ENCODE assay signal across 9 cellular contexts in the genomic region with DNA sequence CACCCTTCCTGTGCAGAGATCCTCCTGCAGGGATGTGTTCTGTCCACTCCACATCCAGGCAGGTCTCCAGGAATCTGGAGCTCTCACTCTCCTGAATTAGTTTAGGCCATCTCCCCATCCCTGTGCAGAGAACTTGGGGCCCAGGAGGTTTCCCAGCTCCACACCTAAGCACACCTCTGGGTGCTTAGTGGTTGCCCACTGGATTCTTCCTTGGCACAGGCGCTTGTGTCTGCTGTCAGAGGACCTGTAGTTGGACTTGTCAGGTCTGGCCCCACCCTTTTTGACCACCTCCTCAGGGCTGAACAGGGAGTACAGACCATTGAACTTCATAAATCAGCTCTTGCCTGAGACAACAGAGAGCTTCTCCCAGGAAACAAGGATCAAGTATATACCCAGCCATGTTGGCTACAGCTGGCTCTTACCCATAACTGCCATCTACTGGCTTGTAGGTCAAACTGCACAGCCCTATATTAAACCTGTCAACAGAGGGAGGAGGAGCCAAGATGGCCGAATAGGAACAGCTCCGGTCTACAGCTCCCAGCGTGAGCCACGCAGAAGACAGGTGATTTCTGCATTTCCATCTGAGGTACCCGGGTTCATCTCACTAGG.
A peak's percentile ranks its signal among the peaks of the same experiment; 100 is the strongest.
DNase-seq lines count a peak whose midpoint lies in the region; TF ChIP-seq lines count a peak whose summit lies in the region.
"Had no signal": no experiment of that assay in that cellular context is flagged by ENCODE, and none has a peak within 500 bp of the region (broad histone marks: within the 10 kb centered on the region; RNA-seq: fewer than 3 reads in every experiment).

No MANE protein-coding gene starts in this region.

- 57% methylated on average over 2 of the region's 6 CpGs for WGBS in prostate gland

- no peaks in the 10 kb centered on the region for H3K9me3 Mint-ChIP-seq in neural progenitor cell
- H3K9me3 Mint-ChIP-seq: nephron had no signal

- no peak overlapping the region for H3K27ac Mint-ChIP-seq in neural progenitor cell
- H3K27ac Mint-ChIP-seq: nephron had no signal

- DNase-seq in NCI-H2081 (lab: John Stamatoyannopoulos, UW), result peak; percentile 5 to 49
- DNase-seq in NCI-H2081 treated with DMSO at 0.1 percent for 48 hours (lab: John Stamatoyannopoulos, UW), result no peak
- peak; percentile 40 for DNase-seq in NAMALWA (ENCODE audit: low spot score)
- DNase-seq in brain microvascular endothelial cell, result no peak
- peak; percentile 46 for DNase-seq in neural progenitor cell (ENCODE audit: low spot score)
- no peak for DNase-seq in prostate gland (ENCODE audit: low spot score)
- no peak for DNase-seq in inferior parietal cortex (ENCODE audit: extremely low spot score)
- no peak for DNase-seq in NCI-H510A treated with DMSO at 0.1 percent for 48 hours (lab: John Stamatoyannopoulos, UW)

- no peaks in the 10 kb centered on the region for H3K36me3 Mint-ChIP-seq in neural progenitor cell

- no peak overlapping the region for H3K9ac ChIP-seq in neural progenitor cell

- no peak overlapping the region for H3K4me2 ChIP-seq in neural progenitor cell

- no peaks in the 10 kb centered on the region for H3K36me3 ChIP-seq in brain microvascular endothelial cell (replicated peaks)
- H3K36me3 ChIP-seq in neural progenitor cell, result no peaks in the 10 kb centered on the region
- H3K36me3 ChIP-seq in prostate gland, result no peaks in the 10 kb centered on the region

- in situ Hi-C loops in brain microvascular endothelial cell (cut with HindIII; ENCODE audit: low pct_ligation_motif_present, low sequenced_read_pairs), result no loop called here

- no peaks in the 10 kb centered on the region for H3K27me3 Mint-ChIP-seq in neural progenitor cell (ENCODE audit: insufficient read depth, low read depth)

- peak; percentile 54 for TF ChIP-seq CTCF in brain microvascular endothelial cell (IDR thresholded peaks at IDR 0.05; ENCODE audit: low read depth, low read length, missing control alignments)
- peak; percentile 49 for TF ChIP-seq CTCF in neural progenitor cell (IDR thresholded peaks at IDR 0.05)
- TF ChIP-seq CTCF in prostate gland (IDR thresholded peaks at IDR 0.05), result no peak

- TF ChIP-seq POLR2A in prostate gland (IDR thresholded peaks at IDR 0.05), result no peak

- H3K4me1 ChIP-seq in neural progenitor cell (no peaks in the 10 kb centered on the region), prostate gland (replicated peaks) (no peaks in the 10 kb centered on the region)

- H3K27me3 ChIP-seq in brain microvascular endothelial cell (replicated peaks), result no peaks in the 10 kb centered on the region
- H3K27me3 ChIP-seq in neural progenitor cell, result no peaks in the 10 kb centered on the region
- no peaks in the 10 kb centered on the region for H3K27me3 ChIP-seq in prostate gland (replicated peaks; ENCODE audit: insufficient read depth)

- no peaks in the 10 kb centered on the region for H4K20me1 ChIP-seq in neural progenitor cell (ENCODE audit: low read depth)

- no peaks in the 10 kb centered on the region for H3F3A ChIP-seq in neural progenitor cell (ENCODE audit: low read depth)

- no peaks in the 10 kb centered on the region for H3K4me1 Mint-ChIP-seq in neural progenitor cell
- H3K4me1 Mint-ChIP-seq: nephron had no signal

- H3K27ac ChIP-seq in brain microvascular endothelial cell (no peak overlapping the region), neural progenitor cell (no peak overlapping the region), prostate gland (no peak overlapping the region)

- no peaks in the 10 kb centered on the region for H3K79me2 ChIP-seq in neural progenitor cell (ENCODE audit: low read depth)

- H3K4me3 Mint-ChIP-seq in neural progenitor cell, result no peak overlapping the region
- H3K4me3 Mint-ChIP-seq: nephron had no signal

- H2AFZ ChIP-seq in neural progenitor cell (replicated peaks), result no peak overlapping the region

- no peaks in the 10 kb centered on the region for H3K9me3 ChIP-seq in neural progenitor cell (ENCODE audit: low read depth)
- no peaks in the 10 kb centered on the region for H3K9me3 ChIP-seq in prostate gland

- intact Hi-C loops in prostate gland (cut with DNase I), result no loop called here

- H3K4me3 ChIP-seq in brain microvascular endothelial cell (ENCODE audit: low read depth, low read length) (no peak overlapping the region), neural progenitor cell (no peak overlapping the region), prostate gland (no peak overlapping the region)

Comparison
In these comparisons a context has a peak if more than half of its experiments do, and no peak if none do; other contexts are left out.
1. DNase-seq: peak in NCI-H2081 (2 of 2), NAMALWA (single experiment) and neural progenitor cell (single experiment); none in NCI-H2081 treated with DMSO at 0.1 percent for 48 hours (single experiment), brain microvascular endothelial cell (single experiment), prostate gland (single experiment), inferior parietal cortex (single experiment) and NCI-H510A treated with DMSO at 0.1 percent for 48 hours (single experiment).
2. CTCF ChIP-seq: peak in brain microvascular endothelial cell (single experiment) and neural progenitor cell (single experiment); none in prostate gland (0 of 4).